ENCODE assay signal across 37 cellular contexts in genomic region chr1:76591963-76592362, GRCh38.
"Had no signal": no experiment of that assay in that cellular context is flagged by ENCODE, and none has a peak within 500 bp of the region (broad histone marks: within the 10 kb centered on the region; RNA-seq: fewer than 3 reads in every experiment).

No MANE protein-coding gene starts in this region.

- H3K27me3 Mint-ChIP-seq: activated CD4-positive, alpha-beta memory T cell treated with anti-CD3 and anti-CD28 coated beads, Interleukin-2, amount 10 ng/mL, durations not matched to agents 7 days and 5 days; activated CD4-positive, alpha-beta T cell treated with anti-CD3 and anti-CD28 coated beads for 36 hours; activated CD4-positive, alpha-beta T cell treated with anti-CD3 and anti-CD28 coated beads, Interleukin-2, amount 10 ng/mL, durations not matched to agents 7 days and 5 days; activated CD8-positive, alpha-beta memory T cell treated with anti-CD3 and anti-CD28 coated beads, Interleukin-2, amount 10 ng/mL, durations not matched to agents 7 days and 5 days; activated naive CD8-positive, alpha-beta T cell treated with anti-CD3 and anti-CD28 coated beads, Interleukin-2, amount 10 ng/mL, durations not matched to agents 7 days and 5 days; activated naive CD8-positive, alpha-beta T cell treated with anti-CD3 and anti-CD28 coated beads, Interleukin-2, amount 50 U/mL, for 24 hours; activated T-cell treated with anti-CD3 and anti-CD28 coated beads, Interleukin-2, amount 50 U/mL, for 24 hours; brain; central memory CD8-positive, alpha-beta T cell had no signal

- H3K27ac Mint-ChIP-seq: activated CD4-positive, alpha-beta memory T cell treated with anti-CD3 and anti-CD28 coated beads, Interleukin-2, amount 10 ng/mL, durations not matched to agents 7 days and 5 days; activated CD4-positive, alpha-beta T cell treated with anti-CD3 and anti-CD28 coated beads for 36 hours; activated CD4-positive, alpha-beta T cell treated with anti-CD3 and anti-CD28 coated beads, Interleukin-2, amount 10 ng/mL, durations not matched to agents 7 days and 5 days; activated CD8-positive, alpha-beta memory T cell treated with anti-CD3 and anti-CD28 coated beads, Interleukin-2, amount 10 ng/mL, durations not matched to agents 7 days and 5 days; activated CD8-positive, alpha-beta T cell treated with anti-CD3 and anti-CD28 coated beads, Interleukin-2, amount 10 ng/mL, durations not matched to agents 7 days and 5 days; activated naive CD4-positive, alpha-beta T cell treated with anti-CD3 and anti-CD28 coated beads for 36 hours; activated naive CD4-positive, alpha-beta T cell treated with anti-CD3 and anti-CD28 coated beads, Interleukin-2, amount 50 U/mL, for 24 hours; activated naive CD8-positive, alpha-beta T cell; activated naive CD8-positive, alpha-beta T cell treated with anti-CD3 and anti-CD28 coated beads, Interleukin-2, amount 10 ng/mL, durations not matched to agents 7 days and 5 days; activated naive CD8-positive, alpha-beta T cell treated with anti-CD3 and anti-CD28 coated beads, Interleukin-2, amount 50 U/mL, for 24 hours; activated T-cell treated with anti-CD3 and anti-CD28 coated beads, Interleukin-2, amount 50 U/mL, for 24 hours; brain; T-helper 1 cell treated with Interleukin-12 subunit alpha and Interleukin-12 subunit beta and Interleukin-4 antibody, amounts not matched to agents 30 μg/mL and 1 μg/mL, for 36 hours; T-helper 2 cell treated with Interferon-gamma antibody and Interleukin-4, amounts not matched to agents 5 μg/mL and 100 μg/mL, for 36 hours; WTC11 had no signal

- H3K9me3 ChIP-seq: ascending aorta had no signal

- H3K4me3 ChIP-seq: ascending aorta, cardiac muscle cell had no signal

- H3K9me3 Mint-ChIP-seq: activated CD4-positive, alpha-beta memory T cell treated with anti-CD3 and anti-CD28 coated beads, Interleukin-2, amount 10 ng/mL, durations not matched to agents 7 days and 5 days; activated CD4-positive, alpha-beta T cell treated with anti-CD3 and anti-CD28 coated beads, Interleukin-2, amount 10 ng/mL, durations not matched to agents 7 days and 5 days; activated naive CD8-positive, alpha-beta T cell treated with anti-CD3 and anti-CD28 coated beads, Interleukin-2, amount 10 ng/mL, durations not matched to agents 7 days and 5 days; activated naive CD8-positive, alpha-beta T cell treated with anti-CD3 and anti-CD28 coated beads, Interleukin-2, amount 50 U/mL, for 24 hours; central memory CD8-positive, alpha-beta T cell; T-helper 1 cell treated with Interleukin-12 subunit alpha and Interleukin-12 subunit beta and Interleukin-4 antibody, amounts not matched to agents 30 μg/mL and 1 μg/mL, for 36 hours; T-helper 2 cell treated with Interferon-gamma antibody and Interleukin-4, amounts not matched to agents 5 μg/mL and 100 μg/mL, for 36 hours had no signal

- FAIRE-seq: bronchial epithelial cell had no signal

- H3K4me1 Mint-ChIP-seq: activated CD4-positive, alpha-beta memory T cell treated with anti-CD3 and anti-CD28 coated beads, Interleukin-2, amount 10 ng/mL, durations not matched to agents 7 days and 5 days; activated CD4-positive, alpha-beta T cell treated with anti-CD3 and anti-CD28 coated beads for 36 hours; activated CD4-positive, alpha-beta T cell treated with anti-CD3 and anti-CD28 coated beads, Interleukin-2, amount 10 ng/mL, durations not matched to agents 7 days and 5 days; activated naive CD4-positive, alpha-beta T cell treated with anti-CD3 and anti-CD28 coated beads, Interleukin-2, amount 50 U/mL, for 24 hours; activated naive CD8-positive, alpha-beta T cell treated with anti-CD3 and anti-CD28 coated beads, Interleukin-2, amount 50 U/mL, for 24 hours; central memory CD8-positive, alpha-beta T cell; WTC11 had no signal

- H3K4me1 ChIP-seq: ascending aorta had no signal

- H3K27ac ChIP-seq: ascending aorta, cardiac muscle cell, WERI-Rb-1 had no signal

- DNase-seq: activated CD4-positive, alpha-beta memory T cell treated with anti-CD3 and anti-CD28 coated beads, Interleukin-2, amount 10 ng/mL, durations not matched to agents 7 days and 5 days; activated CD4-positive, alpha-beta T cell treated with anti-CD3 and anti-CD28 coated beads for 1 hour; activated CD4-positive, alpha-beta T cell treated with anti-CD3 and anti-CD28 coated beads for 36 hours; activated CD4-positive, alpha-beta T cell treated with anti-CD3 and anti-CD28 coated beads for 48 hours; activated CD4-positive, alpha-beta T cell treated with anti-CD3 and anti-CD28 coated beads, Interleukin-2, amount 10 ng/mL, durations not matched to agents 7 days and 5 days; activated CD4-positive, alpha-beta T cell treated with anti-CD3 and anti-CD28 coated beads, Interleukin-2, amount 50 U/mL, for 48 hours; activated CD4-positive, CD25-positive, alpha-beta regulatory T cell; activated CD8-positive, alpha-beta memory T cell treated with anti-CD3 and anti-CD28 coated beads for 24 hours; activated CD8-positive, alpha-beta memory T cell treated with anti-CD3 and anti-CD28 coated beads, Interleukin-2, amount 10 ng/mL, durations not matched to agents 7 days and 5 days; activated CD8-positive, alpha-beta memory T cell treated with anti-CD3 and anti-CD28 coated beads, Interleukin-2, amount 50 U/mL, for 48 hours; activated CD8-positive, alpha-beta T cell treated with anti-CD3 and anti-CD28 coated beads, Interleukin-2, amount 10 ng/mL, durations not matched to agents 7 days and 5 days; activated effector memory CD4-positive, alpha-beta T cell treated with anti-CD3 and anti-CD28 coated beads, Interleukin-2, amount 50 U/mL, for 16 hours; activated gamma-delta T cell treated with Interleukin-2 at 50 U/mL for 16 hours; activated naive CD4-positive, alpha-beta T cell; activated naive CD4-positive, alpha-beta T cell treated with anti-CD3 and anti-CD28 coated beads for 36 hours; activated naive CD8-positive, alpha-beta T cell treated with anti-CD3 and anti-CD28 coated beads, Interleukin-2, amount 10 ng/mL, durations not matched to agents 7 days and 5 days; activated naive CD8-positive, alpha-beta T cell treated with anti-CD3 and anti-CD28 coated beads, Interleukin-2, amount 50 U/mL, for 24 hours; activated T-cell treated with anti-CD3 and anti-CD28 coated beads, Interleukin-2, amount 50 U/mL, for 24 hours; activated T-cell treated with anti-CD3 and anti-CD28 coated beads, Interleukin-2, amount 50 U/mL, for 48 hours; amygdala; anterior cingulate cortex; caudate nucleus; cerebellar nuclear complex; T-helper 2 cell; T-helper 9 cell; WERI-Rb-1 had no signal

- ATAC-seq: activated CD4-positive, alpha-beta T cell treated with anti-CD3 and anti-CD28 coated beads for 36 hours; activated CD4-positive, CD25-positive, alpha-beta regulatory T cell treated with anti-CD3 and anti-CD28 coated beads, Interleukin-2, amount 50 U/mL, for 24 hours; activated CD8-positive, alpha-beta memory T cell treated with anti-CD3 and anti-CD28 coated beads, Interleukin-2, amount 10 ng/mL, durations not matched to agents 7 days and 5 days; activated CD8-positive, alpha-beta T cell treated with anti-CD3 and anti-CD28 coated beads, Interleukin-2, amount 10 ng/mL, durations not matched to agents 7 days and 5 days; activated naive CD8-positive, alpha-beta T cell treated with anti-CD3 and anti-CD28 coated beads, Interleukin-2, amount 50 U/mL, for 24 hours; WTC11 had no signal

- H3K27me3 ChIP-seq: ascending aorta, cardiac muscle cell had no signal

- H3K36me3 Mint-ChIP-seq: activated CD8-positive, alpha-beta memory T cell treated with anti-CD3 and anti-CD28 coated beads, Interleukin-2, amount 10 ng/mL, durations not matched to agents 7 days and 5 days; activated naive CD8-positive, alpha-beta T cell; activated naive CD8-positive, alpha-beta T cell treated with anti-CD3 and anti-CD28 coated beads, Interleukin-2, amount 10 ng/mL, durations not matched to agents 7 days and 5 days had no signal

- H3K36me3 ChIP-seq: ascending aorta, cardiac muscle cell, WERI-Rb-1 had no signal

- H3K4me3 Mint-ChIP-seq: activated CD4-positive, alpha-beta memory T cell treated with anti-CD3 and anti-CD28 coated beads, Interleukin-2, amount 10 ng/mL, durations not matched to agents 7 days and 5 days; activated CD4-positive, alpha-beta T cell treated with anti-CD3 and anti-CD28 coated beads for 36 hours; activated CD4-positive, alpha-beta T cell treated with anti-CD3 and anti-CD28 coated beads, Interleukin-2, amount 10 ng/mL, durations not matched to agents 7 days and 5 days; activated CD8-positive, alpha-beta memory T cell treated with anti-CD3 and anti-CD28 coated beads, Interleukin-2, amount 10 ng/mL, durations not matched to agents 7 days and 5 days; activated CD8-positive, alpha-beta T cell treated with anti-CD3 and anti-CD28 coated beads, Interleukin-2, amount 10 ng/mL, durations not matched to agents 7 days and 5 days; activated naive CD4-positive, alpha-beta T cell treated with anti-CD3 and anti-CD28 coated beads for 36 hours; activated naive CD4-positive, alpha-beta T cell treated with anti-CD3 and anti-CD28 coated beads, Interleukin-2, amount 50 U/mL, for 24 hours; activated naive CD8-positive, alpha-beta T cell; activated naive CD8-positive, alpha-beta T cell treated with anti-CD3 and anti-CD28 coated beads, Interleukin-2, amount 10 ng/mL, durations not matched to agents 7 days and 5 days; activated naive CD8-positive, alpha-beta T cell treated with anti-CD3 and anti-CD28 coated beads, Interleukin-2, amount 50 U/mL, for 24 hours; activated T-cell treated with anti-CD3 and anti-CD28 coated beads, Interleukin-2, amount 50 U/mL, for 24 hours; brain; central memory CD8-positive, alpha-beta T cell; T-helper 1 cell treated with Interleukin-12 subunit alpha and Interleukin-12 subunit beta and Interleukin-4 antibody, amounts not matched to agents 30 μg/mL and 1 μg/mL, for 36 hours; T-helper 2 cell treated with Interferon-gamma antibody and Interleukin-4, amounts not matched to agents 5 μg/mL and 100 μg/mL, for 36 hours; WTC11 had no signal
